ENCODE assay signal across 1 cellular context in the genomic region with DNA sequence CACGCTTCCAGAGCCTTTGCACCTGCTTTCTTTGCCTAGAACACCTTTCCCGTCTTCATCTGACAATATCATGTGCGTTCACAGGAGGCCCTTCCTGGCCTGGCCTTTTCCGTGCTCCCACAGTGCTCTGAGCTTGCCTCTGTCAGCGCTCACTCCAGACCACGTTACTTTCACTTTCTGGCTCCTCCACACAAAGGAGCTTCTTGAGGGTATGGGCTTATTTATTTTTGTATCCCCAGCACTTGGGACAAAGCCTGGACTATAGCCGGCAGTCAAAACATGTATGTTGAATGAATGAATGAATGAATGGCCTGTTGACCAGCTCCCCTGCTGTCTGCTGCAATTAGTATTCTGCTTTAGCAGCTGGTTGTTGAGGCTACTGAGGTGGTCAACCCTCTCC.
TF ChIP-seq lines count a peak whose summit lies in the region.

No MANE protein-coding gene starts in this region.

TF ChIP-seq in HepG2, 621 proteins besides CTCF, POLR2A, EP300 and RAD21 (continues in another document):
- TF ChIP-seq ZNF326 (CRISPR knock-in tag; IDR thresholded peaks at IDR 0.05; ENCODE audit: borderline replicate concordance) = no peak
- no peak for TF ChIP-seq ARNT2 (CRISPR knock-in tag; IDR thresholded peaks at IDR 0.05; ENCODE audit: low read depth)
- peak; percentile 36; the same call in 1 of the 2 replicates for TF ChIP-seq ZNF7 (CRISPR knock-in tag; IDR thresholded peaks at IDR 0.05)
- no peak for TF ChIP-seq AHR (CRISPR knock-in tag; IDR thresholded peaks at IDR 0.05)
- no peak for TF ChIP-seq GABPB1 (CRISPR knock-in tag; IDR thresholded peaks at IDR 0.05)
- TF ChIP-seq, protein P1, sequence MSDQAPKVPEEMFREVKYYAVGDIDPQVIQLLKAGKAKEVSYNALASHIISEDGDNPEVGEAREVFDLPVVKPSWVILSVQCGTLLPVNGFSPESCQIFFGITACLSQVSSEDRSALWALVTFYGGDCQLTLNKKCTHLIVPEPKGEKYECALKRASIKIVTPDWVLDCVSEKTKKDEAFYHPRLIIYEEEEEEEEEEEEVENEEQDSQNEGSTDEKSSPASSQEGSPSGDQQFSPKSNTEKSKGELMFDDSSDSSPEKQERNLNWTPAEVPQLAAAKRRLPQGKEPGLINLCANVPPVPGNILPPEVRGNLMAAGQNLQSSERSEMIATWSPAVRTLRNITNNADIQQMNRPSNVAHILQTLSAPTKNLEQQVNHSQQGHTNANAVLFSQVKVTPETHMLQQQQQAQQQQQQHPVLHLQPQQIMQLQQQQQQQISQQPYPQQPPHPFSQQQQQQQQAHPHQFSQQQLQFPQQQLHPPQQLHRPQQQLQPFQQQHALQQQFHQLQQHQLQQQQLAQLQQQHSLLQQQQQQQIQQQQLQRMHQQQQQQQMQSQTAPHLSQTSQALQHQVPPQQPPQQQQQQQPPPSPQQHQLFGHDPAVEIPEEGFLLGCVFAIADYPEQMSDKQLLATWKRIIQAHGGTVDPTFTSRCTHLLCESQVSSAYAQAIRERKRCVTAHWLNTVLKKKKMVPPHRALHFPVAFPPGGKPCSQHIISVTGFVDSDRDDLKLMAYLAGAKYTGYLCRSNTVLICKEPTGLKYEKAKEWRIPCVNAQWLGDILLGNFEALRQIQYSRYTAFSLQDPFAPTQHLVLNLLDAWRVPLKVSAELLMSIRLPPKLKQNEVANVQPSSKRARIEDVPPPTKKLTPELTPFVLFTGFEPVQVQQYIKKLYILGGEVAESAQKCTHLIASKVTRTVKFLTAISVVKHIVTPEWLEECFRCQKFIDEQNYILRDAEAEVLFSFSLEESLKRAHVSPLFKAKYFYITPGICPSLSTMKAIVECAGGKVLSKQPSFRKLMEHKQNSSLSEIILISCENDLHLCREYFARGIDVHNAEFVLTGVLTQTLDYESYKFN (CRISPR knock-in tag; conservative IDR thresholded peaks at IDR 0.05) = no peak
- TF ChIP-seq, protein P2, sequence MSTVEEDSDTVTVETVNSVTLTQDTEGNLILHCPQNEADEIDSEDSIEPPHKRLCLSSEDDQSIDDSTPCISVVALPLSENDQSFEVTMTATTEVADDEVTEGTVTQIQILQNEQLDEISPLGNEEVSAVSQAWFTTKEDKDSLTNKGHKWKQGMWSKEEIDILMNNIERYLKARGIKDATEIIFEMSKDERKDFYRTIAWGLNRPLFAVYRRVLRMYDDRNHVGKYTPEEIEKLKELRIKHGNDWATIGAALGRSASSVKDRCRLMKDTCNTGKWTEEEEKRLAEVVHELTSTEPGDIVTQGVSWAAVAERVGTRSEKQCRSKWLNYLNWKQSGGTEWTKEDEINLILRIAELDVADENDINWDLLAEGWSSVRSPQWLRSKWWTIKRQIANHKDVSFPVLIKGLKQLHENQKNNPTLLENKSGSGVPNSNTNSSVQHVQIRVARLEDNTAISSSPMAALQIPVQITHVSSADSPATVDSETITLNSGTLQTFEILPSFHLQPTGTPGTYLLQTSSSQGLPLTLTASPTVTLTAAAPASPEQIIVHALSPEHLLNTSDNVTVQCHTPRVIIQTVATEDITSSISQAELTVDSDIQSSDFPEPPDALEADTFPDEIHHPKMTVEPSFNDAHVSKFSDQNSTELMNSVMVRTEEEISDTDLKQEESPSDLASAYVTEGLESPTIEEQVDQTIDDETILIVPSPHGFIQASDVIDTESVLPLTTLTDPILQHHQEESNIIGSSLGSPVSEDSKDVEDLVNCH (CRISPR knock-in tag; IDR thresholded peaks at IDR 0.05) = no peak
- TF ChIP-seq ZNF577 (CRISPR knock-in tag; IDR thresholded peaks at IDR 0.05; ENCODE audit: borderline replicate concordance, low read depth) = no peak
- TF ChIP-seq HNRNPUL1 (IDR thresholded peaks at IDR 0.05; ENCODE audit: low read depth, low read length) = no peak
- TF ChIP-seq THYN1 (CRISPR knock-in tag; IDR thresholded peaks at IDR 0.05; ENCODE audit: borderline replicate concordance, low read depth) = no peak
- TF ChIP-seq ZNF781 (CRISPR knock-in tag; IDR thresholded peaks at IDR 0.05; ENCODE audit: borderline replicate concordance, not compliant biosample characterization) = no peak
- no peak for TF ChIP-seq PHF5A (CRISPR knock-in tag; IDR thresholded peaks at IDR 0.05; ENCODE audit: low read depth, unreplicated experiment)
- TF ChIP-seq RAD51 (IDR thresholded peaks at IDR 0.05; ENCODE audit: borderline replicate concordance) = no peak
- no peak for TF ChIP-seq ZNF24 (IDR thresholded peaks at IDR 0.05)
- TF ChIP-seq ONECUT2 (CRISPR knock-in tag; IDR thresholded peaks at IDR 0.05) = no peak
- TF ChIP-seq, protein P3, sequence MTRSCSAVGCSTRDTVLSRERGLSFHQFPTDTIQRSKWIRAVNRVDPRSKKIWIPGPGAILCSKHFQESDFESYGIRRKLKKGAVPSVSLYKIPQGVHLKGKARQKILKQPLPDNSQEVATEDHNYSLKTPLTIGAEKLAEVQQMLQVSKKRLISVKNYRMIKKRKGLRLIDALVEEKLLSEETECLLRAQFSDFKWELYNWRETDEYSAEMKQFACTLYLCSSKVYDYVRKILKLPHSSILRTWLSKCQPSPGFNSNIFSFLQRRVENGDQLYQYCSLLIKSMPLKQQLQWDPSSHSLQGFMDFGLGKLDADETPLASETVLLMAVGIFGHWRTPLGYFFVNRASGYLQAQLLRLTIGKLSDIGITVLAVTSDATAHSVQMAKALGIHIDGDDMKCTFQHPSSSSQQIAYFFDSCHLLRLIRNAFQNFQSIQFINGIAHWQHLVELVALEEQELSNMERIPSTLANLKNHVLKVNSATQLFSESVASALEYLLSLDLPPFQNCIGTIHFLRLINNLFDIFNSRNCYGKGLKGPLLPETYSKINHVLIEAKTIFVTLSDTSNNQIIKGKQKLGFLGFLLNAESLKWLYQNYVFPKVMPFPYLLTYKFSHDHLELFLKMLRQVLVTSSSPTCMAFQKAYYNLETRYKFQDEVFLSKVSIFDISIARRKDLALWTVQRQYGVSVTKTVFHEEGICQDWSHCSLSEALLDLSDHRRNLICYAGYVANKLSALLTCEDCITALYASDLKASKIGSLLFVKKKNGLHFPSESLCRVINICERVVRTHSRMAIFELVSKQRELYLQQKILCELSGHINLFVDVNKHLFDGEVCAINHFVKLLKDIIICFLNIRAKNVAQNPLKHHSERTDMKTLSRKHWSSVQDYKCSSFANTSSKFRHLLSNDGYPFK (CRISPR knock-in tag; IDR thresholded peaks at IDR 0.05; ENCODE audit: borderline replicate concordance) = no peak
- no peak for TF ChIP-seq FOXA1 (IDR thresholded peaks at IDR 0.05)
- no peak for TF ChIP-seq FOXA1 (CRISPR knock-in tag; IDR thresholded peaks at IDR 0.05)
- TF ChIP-seq, protein P4, sequence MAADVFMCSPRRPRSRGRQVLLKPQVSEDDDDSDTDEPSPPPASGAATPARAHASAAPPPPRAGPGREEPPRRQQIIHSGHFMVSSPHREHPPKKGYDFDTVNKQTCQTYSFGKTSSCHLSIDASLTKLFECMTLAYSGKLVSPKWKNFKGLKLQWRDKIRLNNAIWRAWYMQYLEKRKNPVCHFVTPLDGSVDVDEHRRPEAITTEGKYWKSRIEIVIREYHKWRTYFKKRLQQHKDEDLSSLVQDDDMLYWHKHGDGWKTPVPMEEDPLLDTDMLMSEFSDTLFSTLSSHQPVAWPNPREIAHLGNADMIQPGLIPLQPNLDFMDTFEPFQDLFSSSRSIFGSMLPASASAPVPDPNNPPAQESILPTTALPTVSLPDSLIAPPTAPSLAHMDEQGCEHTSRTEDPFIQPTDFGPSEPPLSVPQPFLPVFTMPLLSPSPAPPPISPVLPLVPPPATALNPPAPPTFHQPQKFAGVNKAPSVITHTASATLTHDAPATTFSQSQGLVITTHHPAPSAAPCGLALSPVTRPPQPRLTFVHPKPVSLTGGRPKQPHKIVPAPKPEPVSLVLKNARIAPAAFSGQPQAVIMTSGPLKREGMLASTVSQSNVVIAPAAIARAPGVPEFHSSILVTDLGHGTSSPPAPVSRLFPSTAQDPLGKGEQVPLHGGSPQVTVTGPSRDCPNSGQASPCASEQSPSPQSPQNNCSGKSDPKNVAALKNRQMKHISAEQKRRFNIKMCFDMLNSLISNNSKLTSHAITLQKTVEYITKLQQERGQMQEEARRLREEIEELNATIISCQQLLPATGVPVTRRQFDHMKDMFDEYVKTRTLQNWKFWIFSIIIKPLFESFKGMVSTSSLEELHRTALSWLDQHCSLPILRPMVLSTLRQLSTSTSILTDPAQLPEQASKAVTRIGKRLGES (CRISPR knock-in tag; IDR thresholded peaks at IDR 0.05; ENCODE audit: borderline replicate concordance) = no peak
- no peak for TF ChIP-seq REXO4 (CRISPR knock-in tag; IDR thresholded peaks at IDR 0.05; ENCODE audit: borderline replicate concordance)
- TF ChIP-seq NRL (CRISPR knock-in tag; IDR thresholded peaks at IDR 0.05; ENCODE audit: borderline replicate concordance) = no peak
- TF ChIP-seq CHD2 (IDR thresholded peaks at IDR 0.05; ENCODE audit: low read depth, low read length) = no peak
- TF ChIP-seq ZFP1 (CRISPR knock-in tag; IDR thresholded peaks at IDR 0.05) = no peak
- TF ChIP-seq ZFY (CRISPR knock-in tag; IDR thresholded peaks at IDR 0.05) = peak; percentile 32; the same call in 1 of the 2 replicates
- TF ChIP-seq ZNF143 (CRISPR knock-in tag; IDR thresholded peaks at IDR 0.05) = peak; percentile 50; the same call in 1 of the 2 replicates
- TF ChIP-seq RFXAP (CRISPR knock-in tag; IDR thresholded peaks at IDR 0.05; ENCODE audit: borderline replicate concordance) = no peak
- TF ChIP-seq PAWR (CRISPR knock-in tag; IDR thresholded peaks at IDR 0.05; ENCODE audit: borderline replicate concordance) = no peak
- TF ChIP-seq MAFG (CRISPR knock-in tag; IDR thresholded peaks at IDR 0.05) = no peak
- TF ChIP-seq, protein P5, sequence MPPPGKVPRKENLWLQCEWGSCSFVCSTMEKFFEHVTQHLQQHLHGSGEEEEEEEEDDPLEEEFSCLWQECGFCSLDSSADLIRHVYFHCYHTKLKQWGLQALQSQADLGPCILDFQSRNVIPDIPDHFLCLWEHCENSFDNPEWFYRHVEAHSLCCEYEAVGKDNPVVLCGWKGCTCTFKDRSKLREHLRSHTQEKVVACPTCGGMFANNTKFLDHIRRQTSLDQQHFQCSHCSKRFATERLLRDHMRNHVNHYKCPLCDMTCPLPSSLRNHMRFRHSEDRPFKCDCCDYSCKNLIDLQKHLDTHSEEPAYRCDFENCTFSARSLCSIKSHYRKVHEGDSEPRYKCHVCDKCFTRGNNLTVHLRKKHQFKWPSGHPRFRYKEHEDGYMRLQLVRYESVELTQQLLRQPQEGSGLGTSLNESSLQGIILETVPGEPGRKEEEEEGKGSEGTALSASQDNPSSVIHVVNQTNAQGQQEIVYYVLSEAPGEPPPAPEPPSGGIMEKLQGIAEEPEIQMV (CRISPR knock-in tag; IDR thresholded peaks at IDR 0.05; ENCODE audit: low read depth) = no peak
- TF ChIP-seq, protein P6, sequence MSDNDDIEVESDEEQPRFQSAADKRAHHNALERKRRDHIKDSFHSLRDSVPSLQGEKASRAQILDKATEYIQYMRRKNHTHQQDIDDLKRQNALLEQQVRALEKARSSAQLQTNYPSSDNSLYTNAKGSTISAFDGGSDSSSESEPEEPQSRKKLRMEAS (IDR thresholded peaks at IDR 0.05) = peak; percentile 57; the same call in 1 of the 2 replicates
- no peak for TF ChIP-seq ZFP41 (CRISPR knock-in tag; IDR thresholded peaks at IDR 0.05; ENCODE audit: borderline replicate concordance)
- TF ChIP-seq, protein P7, sequence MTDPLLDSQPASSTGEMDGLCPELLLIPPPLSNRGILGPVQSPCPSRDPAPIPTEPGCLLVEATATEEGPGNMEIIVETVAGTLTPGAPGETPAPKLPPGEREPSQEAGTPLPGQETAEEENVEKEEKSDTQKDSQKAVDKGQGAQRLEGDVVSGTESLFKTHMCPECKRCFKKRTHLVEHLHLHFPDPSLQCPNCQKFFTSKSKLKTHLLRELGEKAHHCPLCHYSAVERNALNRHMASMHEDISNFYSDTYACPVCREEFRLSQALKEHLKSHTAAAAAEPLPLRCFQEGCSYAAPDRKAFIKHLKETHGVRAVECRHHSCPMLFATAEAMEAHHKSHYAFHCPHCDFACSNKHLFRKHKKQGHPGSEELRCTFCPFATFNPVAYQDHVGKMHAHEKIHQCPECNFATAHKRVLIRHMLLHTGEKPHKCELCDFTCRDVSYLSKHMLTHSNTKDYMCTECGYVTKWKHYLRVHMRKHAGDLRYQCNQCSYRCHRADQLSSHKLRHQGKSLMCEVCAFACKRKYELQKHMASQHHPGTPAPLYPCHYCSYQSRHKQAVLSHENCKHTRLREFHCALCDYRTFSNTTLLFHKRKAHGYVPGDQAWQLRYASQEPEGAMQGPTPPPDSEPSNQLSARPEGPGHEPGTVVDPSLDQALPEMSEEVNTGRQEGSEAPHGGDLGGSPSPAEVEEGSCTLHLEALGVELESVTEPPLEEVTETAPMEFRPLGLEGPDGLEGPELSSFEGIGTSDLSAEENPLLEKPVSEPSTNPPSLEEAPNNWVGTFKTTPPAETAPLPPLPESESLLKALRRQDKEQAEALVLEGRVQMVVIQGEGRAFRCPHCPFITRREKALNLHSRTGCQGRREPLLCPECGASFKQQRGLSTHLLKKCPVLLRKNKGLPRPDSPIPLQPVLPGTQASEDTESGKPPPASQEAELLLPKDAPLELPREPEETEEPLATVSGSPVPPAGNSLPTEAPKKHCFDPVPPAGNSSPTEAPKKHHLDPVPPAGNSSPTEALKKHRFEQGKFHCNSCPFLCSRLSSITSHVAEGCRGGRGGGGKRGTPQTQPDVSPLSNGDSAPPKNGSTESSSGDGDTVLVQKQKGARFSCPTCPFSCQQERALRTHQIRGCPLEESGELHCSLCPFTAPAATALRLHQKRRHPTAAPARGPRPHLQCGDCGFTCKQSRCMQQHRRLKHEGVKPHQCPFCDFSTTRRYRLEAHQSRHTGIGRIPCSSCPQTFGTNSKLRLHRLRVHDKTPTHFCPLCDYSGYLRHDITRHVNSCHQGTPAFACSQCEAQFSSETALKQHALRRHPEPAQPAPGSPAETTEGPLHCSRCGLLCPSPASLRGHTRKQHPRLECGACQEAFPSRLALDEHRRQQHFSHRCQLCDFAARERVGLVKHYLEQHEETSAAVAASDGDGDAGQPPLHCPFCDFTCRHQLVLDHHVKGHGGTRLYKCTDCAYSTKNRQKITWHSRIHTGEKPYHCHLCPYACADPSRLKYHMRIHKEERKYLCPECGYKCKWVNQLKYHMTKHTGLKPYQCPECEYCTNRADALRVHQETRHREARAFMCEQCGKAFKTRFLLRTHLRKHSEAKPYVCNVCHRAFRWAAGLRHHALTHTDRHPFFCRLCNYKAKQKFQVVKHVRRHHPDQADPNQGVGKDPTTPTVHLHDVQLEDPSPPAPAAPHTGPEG (CRISPR knock-in tag; IDR thresholded peaks at IDR 0.05) = no peak
- TF ChIP-seq XRCC5 (optimal IDR thresholded peaks at IDR 0.05; ENCODE audit: low read length) = no peak
- peak; percentile 84 for TF ChIP-seq ZNF263 (CRISPR knock-in tag; IDR thresholded peaks at IDR 0.05)
- no peak for TF ChIP-seq ZNF138 (CRISPR knock-in tag; IDR thresholded peaks at IDR 0.05; ENCODE audit: low read depth)
- TF ChIP-seq ZNF788 (CRISPR knock-in tag; IDR thresholded peaks at IDR 0.05; ENCODE audit: borderline replicate concordance) = no peak
- TF ChIP-seq CCAR2 (optimal IDR thresholded peaks at IDR 0.05; ENCODE audit: low read depth, low read length) = no peak
- no peak for TF ChIP-seq ZNF124 (CRISPR knock-in tag; IDR thresholded peaks at IDR 0.05)
